1 cellular context compared by ENCODE assay signal in genomic region chr9:97518909-97519307, GRCh38.
TF ChIP-seq lines count a peak whose summit lies in the region.

No MANE protein-coding gene starts in this region.

TF ChIP-seq in K562, 482 proteins besides CTCF, POLR2A, EP300 and RAD21 (continued from another document):
- no peak for TF ChIP-seq ZNF318 (IDR thresholded peaks at IDR 0.05; ENCODE audit: borderline replicate concordance in 1 of 2, low read depth in 1 of 2)
- no peak for TF ChIP-seq ZNF124 (CRISPR knock-in tag; IDR thresholded peaks at IDR 0.05)
- peak; percentile 14; the same call in 1 of the 2 replicates for TF ChIP-seq TEAD4 (IDR thresholded peaks at IDR 0.05; ENCODE audit: low read length)
- no peak for TF ChIP-seq TEAD4 (CRISPR knock-in tag; IDR thresholded peaks at IDR 0.05; ENCODE audit: borderline replicate concordance)
- TF ChIP-seq JUN (IDR thresholded peaks at IDR 0.05; ENCODE audit: borderline replicate concordance, low read depth, low read length): 0 out of 2 replicates have a peak, but pooled peaks have one; percentile 12
- TF ChIP-seq JUN (CRISPR knock-in tag; IDR thresholded peaks at IDR 0.05; ENCODE audit: borderline replicate concordance): no peak
- TF ChIP-seq JUND (IDR thresholded peaks at IDR 0.05; ENCODE audit: borderline replicate concordance, low read depth, low read length): peak; percentile 54; the same call in 1 of the 2 replicates
- no peak for TF ChIP-seq JUND (tag; IDR thresholded peaks at IDR 0.05; ENCODE audit: borderline replicate concordance, low read depth, low read length)
- TF ChIP-seq KDM5B (IDR thresholded peaks at IDR 0.05; ENCODE audit: insufficient replicate concordance, low read depth, low read length): no peak
- TF ChIP-seq, protein P1, sequence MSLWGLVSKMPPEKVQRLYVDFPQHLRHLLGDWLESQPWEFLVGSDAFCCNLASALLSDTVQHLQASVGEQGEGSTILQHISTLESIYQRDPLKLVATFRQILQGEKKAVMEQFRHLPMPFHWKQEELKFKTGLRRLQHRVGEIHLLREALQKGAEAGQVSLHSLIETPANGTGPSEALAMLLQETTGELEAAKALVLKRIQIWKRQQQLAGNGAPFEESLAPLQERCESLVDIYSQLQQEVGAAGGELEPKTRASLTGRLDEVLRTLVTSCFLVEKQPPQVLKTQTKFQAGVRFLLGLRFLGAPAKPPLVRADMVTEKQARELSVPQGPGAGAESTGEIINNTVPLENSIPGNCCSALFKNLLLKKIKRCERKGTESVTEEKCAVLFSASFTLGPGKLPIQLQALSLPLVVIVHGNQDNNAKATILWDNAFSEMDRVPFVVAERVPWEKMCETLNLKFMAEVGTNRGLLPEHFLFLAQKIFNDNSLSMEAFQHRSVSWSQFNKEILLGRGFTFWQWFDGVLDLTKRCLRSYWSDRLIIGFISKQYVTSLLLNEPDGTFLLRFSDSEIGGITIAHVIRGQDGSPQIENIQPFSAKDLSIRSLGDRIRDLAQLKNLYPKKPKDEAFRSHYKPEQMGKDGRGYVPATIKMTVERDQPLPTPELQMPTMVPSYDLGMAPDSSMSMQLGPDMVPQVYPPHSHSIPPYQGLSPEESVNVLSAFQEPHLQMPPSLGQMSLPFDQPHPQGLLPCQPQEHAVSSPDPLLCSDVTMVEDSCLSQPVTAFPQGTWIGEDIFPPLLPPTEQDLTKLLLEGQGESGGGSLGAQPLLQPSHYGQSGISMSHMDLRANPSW (CRISPR knock-in tag; IDR thresholded peaks at IDR 0.05): no peak
- peak; percentile 59 for TF ChIP-seq ARID1B (IDR thresholded peaks at IDR 0.05)
- TF ChIP-seq HIVEP1 (CRISPR knock-in tag; IDR thresholded peaks at IDR 0.05): no peak
- TF ChIP-seq CBX3 (IDR thresholded peaks at IDR 0.05; ENCODE audit: borderline replicate concordance in 1 of 2, low read length in 2 of 2): no peak
- TF ChIP-seq ETV1 (tag; conservative IDR thresholded peaks at IDR 0.05; ENCODE audit: low read depth): peak; percentile 9; the same call in 1 of the 2 replicates
